15 cellular contexts compared by ENCODE assay signal in genomic region chr19:29457413-29457812, GRCh38.
A peak's percentile ranks its signal among the peaks of the same experiment; 100 is the strongest.
DNase-seq lines count a peak whose midpoint lies in the region; ATAC-seq and TF ChIP-seq lines count a peak whose summit lies in the region.
"Had no signal": no experiment of that assay in that cellular context is flagged by ENCODE, and none has a peak within 500 bp of the region (broad histone marks: within the 10 kb centered on the region; RNA-seq: fewer than 3 reads in every experiment).

No MANE protein-coding gene starts in this region.

- POLR2A ChIA-PET in naive thymus-derived CD8-positive, alpha-beta T cell (lab: Charles Lee), result no interaction called here

- H3K27me3 Mint-ChIP-seq in activated CD4-positive, alpha-beta T cell treated with anti-CD3 and anti-CD28 coated beads, Interleukin-2, amount 10 ng/mL, durations not matched to agents 24 days and 14 days, result no peaks in the 10 kb centered on the region
- no peaks in the 10 kb centered on the region for H3K27me3 Mint-ChIP-seq in osteocyte (ENCODE audit: unreplicated experiment)
- H3K27me3 Mint-ChIP-seq in naive thymus-derived CD8-positive, alpha-beta T cell, result peaks cover 5 to 45% (median 15%) of the 10 kb centered on the region in 5 donors

- ATAC-seq in naive thymus-derived CD8-positive, alpha-beta T cell, result no peak
- ATAC-seq: CD8-positive, alpha-beta T cell had no signal

- H3K4me3 Mint-ChIP-seq in activated CD4-positive, alpha-beta T cell treated with anti-CD3 and anti-CD28 coated beads, Interleukin-2, amount 10 ng/mL, durations not matched to agents 24 days and 14 days, result no peak overlapping the region
- H3K4me3 Mint-ChIP-seq in osteocyte (ENCODE audit: unreplicated experiment), result no peak overlapping the region
- no peak overlapping the region for H3K4me3 Mint-ChIP-seq in naive thymus-derived CD8-positive, alpha-beta T cell
- H3K4me3 Mint-ChIP-seq: B cell; CD4-positive, CD25-positive, alpha-beta regulatory T cell; CD8-positive, alpha-beta T cell had no signal

- intact Hi-C loops in activated CD4-positive, alpha-beta T cell treated with anti-CD3 and anti-CD28 coated beads, Interleukin-2, amount 10 ng/mL, durations not matched to agents 24 days and 14 days (cut with micrococcal nuclease), result no loop called here

- peak; percentile 9 for DNase-seq in activated CD4-positive, alpha-beta T cell treated with anti-CD3 and anti-CD28 coated beads, Interleukin-2, amount 10 ng/mL, durations not matched to agents 24 days and 14 days
- DNase-seq in activated CD4-positive, alpha-beta T cell treated with anti-CD3 and anti-CD28 coated beads for 48 hours, result no peak
- DNase-seq in islet precursor cell (peak; percentile 11), osteocyte (ENCODE audit: extremely low spot score, unreplicated experiment) (peak; percentile 44), EL (no peak), activated gamma-delta T cell (lab: John Stamatoyannopoulos, UW) (no peak)
- DNase-seq in naive thymus-derived CD8-positive, alpha-beta T cell, result no peak
- DNase-seq: Caco-2; CD4-positive, CD25-positive, alpha-beta regulatory T cell; CD8-positive, alpha-beta T cell; DMS153; DND-41; GF-D8; GOT3 had no signal

- peaks cover 10% of the 10 kb centered on the region for H3K9me3 Mint-ChIP-seq in activated CD4-positive, alpha-beta T cell treated with anti-CD3 and anti-CD28 coated beads, Interleukin-2, amount 10 ng/mL, durations not matched to agents 24 days and 14 days
- peaks cover 8% of the 10 kb centered on the region for H3K9me3 Mint-ChIP-seq in osteocyte (ENCODE audit: unreplicated experiment)
- H3K9me3 Mint-ChIP-seq in naive thymus-derived CD8-positive, alpha-beta T cell, result peaks cover 0 to 35% (median 20%) of the 10 kb centered on the region in 9 donors

- TF ChIP-seq CTCF in osteocyte (IDR thresholded peaks at IDR 0.05), result no peak

- H3K36me3 Mint-ChIP-seq in activated CD4-positive, alpha-beta T cell treated with anti-CD3 and anti-CD28 coated beads, Interleukin-2, amount 10 ng/mL, durations not matched to agents 24 days and 14 days (ENCODE audit: low read depth), result no peaks in the 10 kb centered on the region
- no peaks in the 10 kb centered on the region for H3K36me3 Mint-ChIP-seq in osteocyte (ENCODE audit: unreplicated experiment)
- peaks cover 0 to 22% (median 0%) of the 10 kb centered on the region in 3 donors for H3K36me3 Mint-ChIP-seq in naive thymus-derived CD8-positive, alpha-beta T cell
- H3K36me3 Mint-ChIP-seq: CD4-positive, CD25-positive, alpha-beta regulatory T cell; CD8-positive, alpha-beta T cell had no signal

- H3K4me1 Mint-ChIP-seq in activated CD4-positive, alpha-beta T cell treated with anti-CD3 and anti-CD28 coated beads, Interleukin-2, amount 10 ng/mL, durations not matched to agents 24 days and 14 days, result no peaks in the 10 kb centered on the region
- H3K4me1 Mint-ChIP-seq in osteocyte (ENCODE audit: unreplicated experiment), result no peaks in the 10 kb centered on the region
- H3K4me1 Mint-ChIP-seq in naive thymus-derived CD8-positive, alpha-beta T cell, result no peaks in the 10 kb centered on the region
- H3K4me1 Mint-ChIP-seq: B cell; CD4-positive, CD25-positive, alpha-beta regulatory T cell had no signal

- H3K27ac Mint-ChIP-seq in activated CD4-positive, alpha-beta T cell treated with anti-CD3 and anti-CD28 coated beads, Interleukin-2, amount 10 ng/mL, durations not matched to agents 24 days and 14 days, result no peak overlapping the region
- no peak overlapping the region for H3K27ac Mint-ChIP-seq in osteocyte (ENCODE audit: unreplicated experiment)
- H3K27ac Mint-ChIP-seq in naive thymus-derived CD8-positive, alpha-beta T cell, result no peak overlapping the region
- H3K27ac Mint-ChIP-seq: B cell; CD4-positive, CD25-positive, alpha-beta regulatory T cell; CD8-positive, alpha-beta T cell had no signal

Comparison
In these comparisons a context has a peak if more than half of its experiments do, and no peak if none do; other contexts are left out.
1. DNase-seq: peak in activated CD4-positive, alpha-beta T cell treated with anti-CD3 and anti-CD28 coated beads, Interleukin-2, amount 10 ng/mL, durations not matched to agents 24 days and 14 days (single experiment), islet precursor cell (single experiment) and osteocyte (single experiment); none in activated CD4-positive, alpha-beta T cell treated with anti-CD3 and anti-CD28 coated beads for 48 hours (single experiment), naive thymus-derived CD8-positive, alpha-beta T cell (0 of 10), EL (single experiment) and activated gamma-delta T cell (single experiment).